Comparison of ENCODE assay signal across 8 cellular contexts in genomic region chr13:39037880-39038568, GRCh38. TPM values are rescaled to one million over a fixed set of nuclear protein-coding genes. Genes with fewer than 3 reads are reported as not detected.
A peak's percentile ranks its signal among the peaks of the same experiment; 100 is the strongest.
DNase-seq lines count a peak whose midpoint lies in the region; ATAC-seq and TF ChIP-seq lines count a peak whose summit lies in the region.

A gene with protein sequence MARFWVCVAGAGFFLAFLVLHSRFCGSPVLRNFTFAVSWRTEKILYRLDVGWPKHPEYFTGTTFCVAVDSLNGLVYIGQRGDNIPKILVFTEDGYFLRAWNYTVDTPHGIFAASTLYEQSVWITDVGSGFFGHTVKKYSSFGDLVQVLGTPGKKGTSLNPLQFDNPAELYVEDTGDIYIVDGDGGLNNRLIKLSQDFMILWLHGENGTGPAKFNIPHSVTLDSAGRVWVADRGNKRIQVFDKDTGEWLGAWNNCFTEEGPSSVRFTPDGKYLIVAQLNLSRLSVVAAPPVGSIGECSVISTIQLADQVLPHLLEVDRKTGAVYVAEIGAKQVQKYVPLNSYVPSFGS (plus strand): TSS chr13:39038456. CDS start chr13:39038640, 184 bp downstream.
Gene PROSER1 (minus strand): TSS chr13:39038089. CDS start chr13:39037242, 847 bp downstream.

- DNase-seq in NCI-H146 (lab: John Stamatoyannopoulos, UW), result peak; percentile 98
- DNase-seq in T-helper 1 cell, result peak; percentile 53 to 86 (median 66)
- DNase-seq in amniotic epithelial cell (ENCODE audit: low read depth), result peak; percentile 96
- DNase-seq in left cardiac atrium, result peak; percentile 92
- DNase-seq in posterior vena cava (ENCODE audit: low spot score), result peak; percentile 98
- peak; percentile 95 for DNase-seq in upper lobe of right lung

- intact Hi-C loops in left cardiac atrium (cut with DNase I), result no loop called here
- intact Hi-C loops in posterior vena cava (cut with DNase I), result no loop called here
- intact Hi-C loops in upper lobe of right lung (cut with DNase I), result no loop called here

- H3K27ac ChIP-seq in upper lobe of right lung, result peak within 1 kb of the TSS; percentile 91

- H3K4me1 ChIP-seq in upper lobe of right lung, result peaks cover 44% of the 10 kb centered on the region

- no peaks in the 10 kb centered on the region for H3K27me3 ChIP-seq in upper lobe of right lung

- ATAC-seq in HG02759 (IDR thresholded peaks at IDR 0.05; ENCODE audit: unreplicated experiment) (peak; percentile 75), left cardiac atrium (peak; percentile 96 to 98), upper lobe of right lung (peak; percentile 95)

- no peak for TF ChIP-seq CTCF in upper lobe of right lung (IDR thresholded peaks at IDR 0.05)

- H3K36me3 ChIP-seq in upper lobe of right lung, result no peaks in the 10 kb centered on the region

- TF ChIP-seq POLR2A in GM10847 (IDR thresholded peaks at IDR 0.05; ENCODE audit: extremely low read depth, insufficient read length), result peak; percentile 64

- peak within 1 kb of the TSS; percentile 85 for H3K4me3 ChIP-seq in upper lobe of right lung

- H3K9me3 ChIP-seq in upper lobe of right lung, result no peaks in the 10 kb centered on the region

RNA-seq across cellular contexts. Expression of the first gene that starts in this region (rescaled TPM):
- total RNA-seq in left cardiac atrium (10 to 100 TPM; 12.2 to 16.1 TPM), posterior vena cava (10 to 100 TPM; 15.0 to 22.9 TPM), upper lobe of right lung (28.8 TPM)

RNA-seq across cellular contexts. Expression of gene PROSER1, which starts in this region (rescaled TPM):
- 10 to 100 TPM; 11.3 to 15.4 TPM for total RNA-seq in left cardiac atrium
- total RNA-seq in posterior vena cava, result 10 to 100 TPM; 14.8 to 19.8 TPM
- 30.7 TPM for total RNA-seq in upper lobe of right lung

Comparison
In these comparisons a context has a peak if more than half of its experiments do, and no peak if none do; other contexts are left out.
1. Peak in every context shown above with its lines: DNase-seq, ATAC-seq, H3K4me3 ChIP-seq and H3K27ac ChIP-seq.